Comparison of ENCODE assay signal across 9 cellular contexts in genomic region chr6:87436435-87436834, GRCh38. TPM values are rescaled to one million over a fixed set of nuclear protein-coding genes. Genes with fewer than 3 reads are reported as not detected.
DNase-seq lines count a peak whose midpoint lies in the region; ATAC-seq and TF ChIP-seq lines count a peak whose summit lies in the region.
"Had no signal": no experiment of that assay in that cellular context is flagged by ENCODE, and none has a peak within 500 bp of the region (broad histone marks: within the 10 kb centered on the region; RNA-seq: fewer than 3 reads in every experiment).

No MANE protein-coding gene starts in this region.

- no peaks in the 10 kb centered on the region for H3K36me3 ChIP-seq in breast epithelium
- H3K36me3 ChIP-seq: BLaER1 treated with 17β-estradiol and CSF1 and Interleukin-3, amounts not matched to agents 10 nM and 100 nM had no signal

- BruUV-seq in MCF 10A (replicated peaks; lab: Mats Ljungman, UMichigan): no TSS peak

- H3K36me3 Mint-ChIP-seq in MCF 10A (ENCODE audit: insufficient read depth, unreplicated experiment): no peaks in the 10 kb centered on the region
- no peaks in the 10 kb centered on the region for H3K36me3 Mint-ChIP-seq in activated naive CD8-positive, alpha-beta T cell treated with anti-CD3 and anti-CD28 coated beads, Interleukin-2, amount 50 U/mL, for 24 hours (ENCODE audit: low read depth)

- H3K27me3 Mint-ChIP-seq in MCF 10A (ENCODE audit: insufficient read depth, unreplicated experiment): peaks cover 23% of the 10 kb centered on the region
- H3K27me3 Mint-ChIP-seq in activated naive CD8-positive, alpha-beta T cell treated with anti-CD3 and anti-CD28 coated beads, Interleukin-2, amount 50 U/mL, for 24 hours: peaks cover 8% of the 10 kb centered on the region

- CTCF ChIA-PET in MCF 10A (lab: Yijun Ruan, JAX): interaction anchor here (0.6 to 1.1 kb wide), 2 partner anchors 339 to 494 kb away, joined by 4 to 5 read pairs; no protein-coding TSS in a partner anchor

- ATAC-seq in activated naive CD8-positive, alpha-beta T cell treated with anti-CD3 and anti-CD28 coated beads, Interleukin-2, amount 50 U/mL, for 24 hours: peak; percentile 43
- no peak for ATAC-seq in GM18517 (IDR thresholded peaks at IDR 0.05; ENCODE audit: unreplicated experiment)

- no peak for TF ChIP-seq POLR2A in breast epithelium (IDR thresholded peaks at IDR 0.05)

- no peaks in the 10 kb centered on the region for H3K9me3 Mint-ChIP-seq in MCF 10A (ENCODE audit: unreplicated experiment)
- H3K9me3 Mint-ChIP-seq in activated naive CD8-positive, alpha-beta T cell treated with anti-CD3 and anti-CD28 coated beads, Interleukin-2, amount 50 U/mL, for 24 hours: no peaks in the 10 kb centered on the region

- intact Hi-C loops in MCF 10A (cut with micrococcal nuclease): no loop called here
- intact Hi-C loops in breast epithelium (cut with DNase I; ENCODE audit: low total_unique reads): no loop called here

- H3K4me1 Mint-ChIP-seq in MCF 10A (ENCODE audit: insufficient read depth, unreplicated experiment): peaks cover under 1% of the 10 kb centered on the region
- no peaks in the 10 kb centered on the region for H3K4me1 Mint-ChIP-seq in activated naive CD8-positive, alpha-beta T cell treated with anti-CD3 and anti-CD28 coated beads, Interleukin-2, amount 50 U/mL, for 24 hours

- H3K27me3 ChIP-seq in breast epithelium: no peaks in the 10 kb centered on the region
- H3K27me3 ChIP-seq: BLaER1 treated with 17β-estradiol and CSF1 and Interleukin-3, amounts not matched to agents 10 nM and 100 nM had no signal

- POLR2A ChIA-PET in MCF 10A (lab: Yijun Ruan, JAX): interaction anchor here (0.6 kb wide), 1 partner anchor 32 kb away, joined by 4 read pairs; no protein-coding TSS in a partner anchor

- H3K27ac Mint-ChIP-seq in MCF 10A (ENCODE audit: low read depth, unreplicated experiment): no peak overlapping the region
- H3K27ac Mint-ChIP-seq in activated naive CD8-positive, alpha-beta T cell treated with anti-CD3 and anti-CD28 coated beads, Interleukin-2, amount 50 U/mL, for 24 hours: no peak overlapping the region

- no peak for TF ChIP-seq CTCF in MCF 10A (IDR thresholded peaks at IDR 0.05; ENCODE audit: unreplicated experiment)
- no peak for TF ChIP-seq CTCF in breast epithelium (IDR thresholded peaks at IDR 0.05)

- H3K4me3 Mint-ChIP-seq in MCF 10A (ENCODE audit: unreplicated experiment): no peak overlapping the region
- H3K4me3 Mint-ChIP-seq in activated naive CD8-positive, alpha-beta T cell treated with anti-CD3 and anti-CD28 coated beads, Interleukin-2, amount 50 U/mL, for 24 hours: no peak overlapping the region

- no peaks in the 10 kb centered on the region for H3K9me3 ChIP-seq in breast epithelium
- H3K9me3 ChIP-seq: BLaER1 treated with 17β-estradiol and CSF1 and Interleukin-3, amounts not matched to agents 10 nM and 100 nM had no signal

- H3K4me3 ChIP-seq in breast epithelium: no peak overlapping the region
- H3K4me3 ChIP-seq: BLaER1 treated with 17β-estradiol and CSF1 and Interleukin-3, amounts not matched to agents 10 nM and 100 nM had no signal

- no peak overlapping the region for H3K27ac ChIP-seq in breast epithelium
- H3K27ac ChIP-seq in caudate nucleus (ENCODE audit: low read depth, low read length): no peak overlapping the region
- H3K27ac ChIP-seq: BLaER1 treated with 17β-estradiol and CSF1 and Interleukin-3, amounts not matched to agents 10 nM and 100 nM had no signal

- DNase-seq in MCF 10A (ENCODE audit: unreplicated experiment) (peak; percentile 72), breast epithelium (ENCODE audit: low spot score in 2 of 2) (no peak), RPMI8226 (peak; percentile 64), iris pigment epithelial cell (ENCODE audit: low read depth) (peak; percentile 69), caudate nucleus (lab: John Stamatoyannopoulos, UW) (no peak)
- peak; percentile 27 for DNase-seq in activated naive CD8-positive, alpha-beta T cell treated with anti-CD3 and anti-CD28 coated beads, Interleukin-2, amount 50 U/mL, for 24 hours
- peak; percentile 19 for DNase-seq in stimulated activated CD8-positive, alpha-beta memory T cell treated with anti-CD3 and anti-CD28 coated beads, Interleukin-15, amount 100 ng/mL, for 1 hour (ENCODE audit: low read depth)

- H3K4me1 ChIP-seq in breast epithelium: no peaks in the 10 kb centered on the region
- H3K4me1 ChIP-seq: BLaER1 treated with 17β-estradiol and CSF1 and Interleukin-3, amounts not matched to agents 10 nM and 100 nM had no signal

RNA-seq across cellular contexts. Expression of gene CFAP206, which starts 28.7 kb away (rescaled TPM):
- total RNA-seq in MCF 10A (2022) (0.27 TPM in 1 of 2 replicates, not detected in the other), breast epithelium (1 to 10 TPM in 1 of 3 donors, under 1 TPM in 2; 0.64 to 2.0 (median 0.66) TPM)

RNA-seq across cellular contexts. Expression of gene SLC35A1, which starts 36.3 kb away (rescaled TPM):
- 10.3 and 12.1 TPM in 2 replicates for total RNA-seq in MCF 10A (2022)
- 10 to 100 TPM; 20.3 to 46.7 (median 22.9) TPM for total RNA-seq in breast epithelium

Comparison
In these comparisons a context has a peak if more than half of its experiments do, and no peak if none do; other contexts are left out.
1. DNase-seq: peak in MCF 10A (single experiment), RPMI8226 (single experiment), activated naive CD8-positive, alpha-beta T cell treated with anti-CD3 and anti-CD28 coated beads, Interleukin-2, amount 50 U/mL, for 24 hours (single experiment), iris pigment epithelial cell (single experiment) and stimulated activated CD8-positive, alpha-beta memory T cell treated with anti-CD3 and anti-CD28 coated beads, Interleukin-15, amount 100 ng/mL, for 1 hour (single experiment); none in breast epithelium (0 of 2) and caudate nucleus (0 of 61).